11 cellular contexts compared by ENCODE assay signal in the genomic region with DNA sequence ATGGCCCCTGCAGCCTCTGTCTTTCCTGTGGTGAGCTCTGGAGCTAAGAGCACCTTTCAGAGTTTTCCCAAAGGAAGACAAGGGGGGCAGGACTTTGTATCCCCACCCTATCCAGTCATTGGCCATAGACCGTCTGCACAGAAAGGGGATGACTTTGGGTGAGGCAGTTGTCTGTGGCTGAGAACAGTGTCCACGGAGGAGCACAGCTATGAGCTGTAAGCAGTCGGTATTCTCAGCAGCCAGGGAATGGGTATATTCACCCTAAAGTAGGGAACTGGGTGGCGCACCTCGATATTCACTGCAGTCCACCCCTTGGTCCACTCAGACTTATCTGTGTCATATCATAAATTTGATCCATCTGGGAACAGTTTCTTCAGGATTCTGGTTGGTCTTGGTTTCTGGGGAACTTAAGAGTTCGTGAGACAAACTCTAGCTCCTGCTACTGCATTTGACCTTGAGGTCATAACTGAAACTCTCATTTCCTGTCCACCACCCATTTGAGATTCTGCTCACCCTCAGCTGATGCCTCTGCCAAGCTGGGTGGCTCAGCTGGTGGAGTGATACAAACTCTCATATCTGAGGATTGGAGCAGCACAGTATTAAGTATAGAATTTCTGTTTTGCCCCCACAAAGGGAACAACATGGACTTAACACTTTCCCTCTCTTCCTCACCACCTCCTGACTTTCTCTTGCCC. TPM values are rescaled to one million over a fixed set of nuclear protein-coding genes. Genes with fewer than 3 reads are reported as not detected.
DNase-seq lines count a peak whose midpoint lies in the region; ATAC-seq and TF ChIP-seq lines count a peak whose summit lies in the region.
"Had no signal": no experiment of that assay in that cellular context is flagged by ENCODE, and none has a peak within 500 bp of the region (broad histone marks: within the 10 kb centered on the region; RNA-seq: fewer than 3 reads in every experiment).

No MANE protein-coding gene starts in this region.

- H3K27me3 Mint-ChIP-seq in nephron progenitor cell (ENCODE audit: low read depth, poor library complexity): no peaks in the 10 kb centered on the region
- H3K27me3 Mint-ChIP-seq in T-helper 17 cell: peaks cover 18% of the 10 kb centered on the region

- H3K4me3 Mint-ChIP-seq in nephron progenitor cell (no peak overlapping the region), T-helper 17 cell (no peak overlapping the region)
- H3K4me3 Mint-ChIP-seq: T-cell had no signal

- TF ChIP-seq CTCF in nephron progenitor cell (IDR thresholded peaks at IDR 0.05) (no peak), left ventricle myocardium inferior (IDR thresholded peaks at IDR 0.05; ENCODE audit: borderline replicate concordance) (no peak)

- H3K4me1 Mint-ChIP-seq in nephron progenitor cell (peaks cover 6% of the 10 kb centered on the region), T-helper 17 cell (no peaks in the 10 kb centered on the region)
- H3K4me1 Mint-ChIP-seq: T-cell had no signal

- H3K36me3 ChIP-seq in left ventricle myocardium inferior: no peaks in the 10 kb centered on the region

- H3K9me3 ChIP-seq in left ventricle myocardium inferior (replicated peaks): no peaks in the 10 kb centered on the region
- H3K9me3 ChIP-seq in T-helper 17 cell (ENCODE audit: control insufficient read depth, low read length, poor library complexity, severe bottlenecking): no peaks in the 10 kb centered on the region

- no peaks in the 10 kb centered on the region for H3K4me1 ChIP-seq in left ventricle myocardium inferior

- peak overlapping the region; percentile 73 for H3K27ac Mint-ChIP-seq in nephron progenitor cell
- H3K27ac Mint-ChIP-seq in T-helper 17 cell: no peak overlapping the region
- H3K27ac Mint-ChIP-seq: T-cell had no signal

- no peak overlapping the region for H3K4me3 ChIP-seq in left ventricle myocardium inferior

- H3K36me3 Mint-ChIP-seq in nephron progenitor cell (ENCODE audit: low read depth): peaks cover 2% of the 10 kb centered on the region
- no peaks in the 10 kb centered on the region for H3K36me3 Mint-ChIP-seq in T-helper 17 cell (ENCODE audit: low read depth)
- H3K36me3 Mint-ChIP-seq: T-cell had no signal

- peaks cover under 1% of the 10 kb centered on the region for H3K9me3 Mint-ChIP-seq in nephron progenitor cell

- DNase-seq in GM19238 (ENCODE audit: insufficient read length, low spot score) (peak; percentile 13), nephron progenitor cell (no peak), left ventricle myocardium inferior (no peak), posterior vena cava (ENCODE audit: low spot score) (no peak), T-helper 17 cell (no peak), DMS79 treated with DMSO at 0.1 percent for 48 hours (lab: John Stamatoyannopoulos, UW) (no peak)
- DNase-seq: hippocampal formation, NCI-H446 treated with DMSO at 0.1 percent for 48 hours, T-cell had no signal

- peaks cover 4% of the 10 kb centered on the region for H3K27me3 ChIP-seq in left ventricle myocardium inferior (ENCODE audit: low read depth)

- intact Hi-C loops in left ventricle myocardium inferior (cut with micrococcal nuclease): no loop called here
- intact Hi-C loops in posterior vena cava (cut with DNase I): no loop called here

- ATAC-seq in HG02623 (IDR thresholded peaks at IDR 0.05; ENCODE audit: unreplicated experiment) (peak; percentile 84), HG03460 (IDR thresholded peaks at IDR 0.05; ENCODE audit: unreplicated experiment) (peak; percentile 96), T-helper 17 cell (no peak)
- ATAC-seq: T-cell had no signal

- no peak overlapping the region for H3K27ac ChIP-seq in left ventricle myocardium inferior (replicated peaks)

RNA-seq across cellular contexts. Expression of gene SCG2, which starts 45.2 kb away (rescaled TPM):
- 0.19 TPM for total RNA-seq in left ventricle myocardium inferior
- total RNA-seq in posterior vena cava: 1 to 10 TPM in 1 of 2 donors, under 1 TPM in 1; 0.90 to 5.4 TPM
- total RNA-seq in T-helper 17 cell: not detected
- total RNA-seq: T-cell had no signal
